ENCODE assay signal across 8 cellular contexts in the genomic region with DNA sequence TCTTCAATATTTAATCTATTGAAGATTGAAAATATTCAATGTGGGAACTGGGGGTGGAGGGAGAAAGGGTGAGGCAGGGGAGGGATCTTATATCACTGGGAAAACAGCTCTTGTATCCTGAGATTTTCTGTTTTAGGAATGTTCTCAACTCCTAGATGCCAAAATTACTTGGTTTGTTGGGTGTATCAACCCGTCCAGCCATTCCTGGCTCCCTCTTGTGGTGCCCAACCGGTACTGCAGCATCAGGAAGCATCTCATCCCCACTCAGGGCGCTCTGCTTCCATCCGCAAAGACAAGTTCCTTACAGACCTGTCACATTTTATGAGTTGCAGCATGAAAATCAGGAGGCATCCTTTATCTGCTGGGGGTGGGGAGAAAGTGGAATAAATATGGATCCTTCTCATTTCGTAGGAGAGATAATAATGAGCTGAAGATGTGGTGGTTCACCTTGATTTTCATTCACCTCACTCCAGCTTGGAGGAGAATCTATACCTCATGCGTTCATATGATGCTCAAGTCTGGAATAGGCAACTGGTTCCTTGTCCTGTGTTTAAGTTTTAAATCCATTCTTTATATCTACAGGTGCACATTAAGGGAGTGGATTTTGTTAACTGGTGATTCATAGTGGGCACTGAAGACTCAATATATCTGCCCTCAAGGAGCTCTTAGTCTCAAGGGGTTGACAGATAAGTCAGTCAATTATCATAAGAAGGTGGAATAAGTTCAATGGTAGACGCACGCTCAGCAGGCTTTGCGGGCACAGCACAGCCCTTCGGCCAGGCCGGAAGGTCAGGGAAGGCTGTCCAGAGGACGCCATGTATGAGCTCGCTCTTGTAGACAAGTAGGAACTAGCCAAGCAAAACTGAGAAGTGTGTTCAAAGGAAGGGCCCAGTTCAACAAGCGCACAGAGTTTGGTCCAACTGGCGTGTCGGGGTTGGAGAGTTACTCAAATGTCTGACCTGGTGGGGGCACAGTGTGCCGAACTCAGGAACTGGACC.
DNase-seq lines count a peak whose midpoint lies in the region; ATAC-seq lines count a peak whose summit lies in the region.

No MANE protein-coding gene starts in this region.

- H3K9me3 Mint-ChIP-seq in activated CD8-positive, alpha-beta memory T cell treated with anti-CD3 and anti-CD28 coated beads, Interleukin-2, amount 10 ng/mL, durations not matched to agents 7 days and 5 days (ENCODE audit: low read depth): no peaks in the 10 kb centered on the region

- peaks cover 20% of the 10 kb centered on the region for H3K36me3 Mint-ChIP-seq in activated CD8-positive, alpha-beta memory T cell treated with anti-CD3 and anti-CD28 coated beads, Interleukin-2, amount 10 ng/mL, durations not matched to agents 7 days and 5 days

- peaks cover 8% of the 10 kb centered on the region for H3K4me1 Mint-ChIP-seq in activated CD8-positive, alpha-beta memory T cell treated with anti-CD3 and anti-CD28 coated beads, Interleukin-2, amount 10 ng/mL, durations not matched to agents 7 days and 5 days

- peak; percentile 54 for ATAC-seq in HG02571 (IDR thresholded peaks at IDR 0.05; ENCODE audit: unreplicated experiment)
- ATAC-seq in activated CD8-positive, alpha-beta memory T cell treated with anti-CD3 and anti-CD28 coated beads, Interleukin-2, amount 10 ng/mL, durations not matched to agents 7 days and 5 days: peak; percentile 75

- H3K27ac Mint-ChIP-seq in activated CD8-positive, alpha-beta memory T cell treated with anti-CD3 and anti-CD28 coated beads, Interleukin-2, amount 10 ng/mL, durations not matched to agents 7 days and 5 days: no peak overlapping the region

- no peak overlapping the region for H3K4me3 Mint-ChIP-seq in activated CD8-positive, alpha-beta memory T cell treated with anti-CD3 and anti-CD28 coated beads, Interleukin-2, amount 10 ng/mL, durations not matched to agents 7 days and 5 days

- H3K27me3 Mint-ChIP-seq in activated CD8-positive, alpha-beta memory T cell treated with anti-CD3 and anti-CD28 coated beads, Interleukin-2, amount 10 ng/mL, durations not matched to agents 7 days and 5 days: no peaks in the 10 kb centered on the region

- DNase-seq in NCI-H1092 (lab: John Stamatoyannopoulos, UW) (peak; percentile 28), NCI-H1092 treated with DMSO at 0.1 percent for 48 hours (lab: John Stamatoyannopoulos, UW) (no peak), NCI-H345 treated with DMSO at 0.1 percent for 48 hours (lab: John Stamatoyannopoulos, UW; ENCODE audit: unreplicated experiment) (peak; percentile 49), epidermal melanocyte (ENCODE audit: insufficient read length, low spot score) (peak; percentile 74), mucosa of gallbladder (ENCODE audit: low spot score) (peak; percentile 74)
- DNase-seq in activated CD8-positive, alpha-beta memory T cell treated with anti-CD3 and anti-CD28 coated beads, Interleukin-2, amount 10 ng/mL, durations not matched to agents 7 days and 5 days: peak; percentile 73
- DNase-seq in stimulated activated CD8-positive, alpha-beta memory T cell treated with anti-CD3 and anti-CD28 coated beads, Interleukin-7, amount 100 ng/mL, for 4 hours (ENCODE audit: low read depth in 2 of 2): peak; percentile 52 to 59

- CTCF ChIA-PET in activated CD8-positive, alpha-beta memory T cell treated with anti-CD3 and anti-CD28 coated beads, Interleukin-2, amount 10 ng/mL, durations not matched to agents 7 days and 5 days (lab: Charles Lee): interaction anchor here (0.7 to 4.8 kb wide), 34 partner anchors 8 to 221 kb away, joined by 3 to 49 read pairs (median 4); a partner anchor contains a TSS
